In genomic region chr18:7146067-7146466, GRCh38 we compare ENCODE assay signal across 1 cellular context.
TF ChIP-seq lines count a peak whose summit lies in the region.

No MANE protein-coding gene starts in this region.

TF ChIP-seq in H1, 55 proteins besides CTCF, POLR2A, EP300 and RAD21:
- TF ChIP-seq HDAC2 (IDR thresholded peaks at IDR 0.05; ENCODE audit: borderline replicate concordance in 1 of 2, low read depth in 2 of 2, low read length in 2 of 2) (no peak), MAFK (IDR thresholded peaks at IDR 0.05; ENCODE audit: low read depth, low read length) (no peak), EGR1 (IDR thresholded peaks at IDR 0.05; ENCODE audit: borderline replicate concordance, low read depth, low read length) (no peak), KDM5A (IDR thresholded peaks at IDR 0.05; ENCODE audit: low read length) (no peak), YY1 (IDR thresholded peaks at IDR 0.05; ENCODE audit: low read depth, low read length) (no peak), PHF8 (conservative IDR thresholded peaks at IDR 0.05; ENCODE audit: low read depth, low read length) (no peak), FOSL1 (IDR thresholded peaks at IDR 0.05; ENCODE audit: insufficient read depth, low read depth, low read length) (no peak), RFX5 (IDR thresholded peaks at IDR 0.05; ENCODE audit: borderline replicate concordance, low read depth, low read length) (no peak), JUN (IDR thresholded peaks at IDR 0.05; ENCODE audit: low read depth, low read length) (no peak), CHD1 (IDR thresholded peaks at IDR 0.05; ENCODE audit: low read depth, low read length) (no peak), BCL11A (IDR thresholded peaks at IDR 0.05; ENCODE audit: low read depth in 2 of 2, low read length in 2 of 2) (no peak), SAP30 (IDR thresholded peaks at IDR 0.05; ENCODE audit: insufficient read depth, insufficient replicate concordance, low read length) (no peak), KDM1A (IDR thresholded peaks at IDR 0.05; ENCODE audit: borderline replicate concordance, low read length) (no peak)
